9 cellular contexts compared by ENCODE assay signal in genomic region chr2:206915136-206915535, GRCh38. TPM values are rescaled to one million over a fixed set of nuclear protein-coding genes. Genes with fewer than 3 reads are reported as not detected.
DNase-seq lines count a peak whose midpoint lies in the region; ATAC-seq and TF ChIP-seq lines count a peak whose summit lies in the region.
"Had no signal": no experiment of that assay in that cellular context is flagged by ENCODE, and none has a peak within 500 bp of the region (broad histone marks: within the 10 kb centered on the region; RNA-seq: fewer than 3 reads in every experiment).

No MANE protein-coding gene starts in this region.

- H3K4me1 ChIP-seq in left lung, result no peaks in the 10 kb centered on the region
- no peaks in the 10 kb centered on the region for H3K4me1 ChIP-seq in mucosa of descending colon (ENCODE audit: low read depth)
- H3K4me1 ChIP-seq: sigmoid colon had no signal

- DNase-seq in ELR (ENCODE audit: low read depth) (peak; percentile 92), SKM-1 treated with dmso at 0.1 percent for 144 hours (lab: John Stamatoyannopoulos, UW; ENCODE audit: unreplicated experiment) (peak; percentile 14), left lung (no peak), NCI-H524 (lab: John Stamatoyannopoulos, UW) (no peak), mucosa of descending colon (no peak)
- DNase-seq: sigmoid colon had no signal

- no peak overlapping the region for H3K27ac ChIP-seq in left lung
- H3K27ac ChIP-seq: sigmoid colon had no signal

- no peaks in the 10 kb centered on the region for H3K9me3 ChIP-seq in left lung
- H3K9me3 ChIP-seq in mucosa of descending colon, result no peaks in the 10 kb centered on the region
- H3K9me3 ChIP-seq: sigmoid colon had no signal

- peak; percentile 67 for ATAC-seq in HG02759 (IDR thresholded peaks at IDR 0.05; ENCODE audit: unreplicated experiment)
- ATAC-seq in left lung, result peak; percentile 71
- ATAC-seq in GM21390 (IDR thresholded peaks at IDR 0.05; ENCODE audit: unreplicated experiment), result no peak
- ATAC-seq in mucosa of descending colon, result no peak
- ATAC-seq in GM19452 (IDR thresholded peaks at IDR 0.05; ENCODE audit: unreplicated experiment), result no peak

- no peaks in the 10 kb centered on the region for H3K27me3 ChIP-seq in left lung
- H3K27me3 ChIP-seq: sigmoid colon had no signal

- H3K4me3 ChIP-seq in left lung (no peak overlapping the region), mucosa of descending colon (no peak overlapping the region)
- H3K4me3 ChIP-seq: sigmoid colon had no signal

- no peak for TF ChIP-seq CTCF in left lung (IDR thresholded peaks at IDR 0.05)
- TF ChIP-seq CTCF in mucosa of descending colon (IDR thresholded peaks at IDR 0.05), result no peak

- no peaks in the 10 kb centered on the region for H3K36me3 ChIP-seq in left lung
- H3K36me3 ChIP-seq in mucosa of descending colon (ENCODE audit: low read depth), result no peaks in the 10 kb centered on the region
- H3K36me3 ChIP-seq: sigmoid colon had no signal

- intact Hi-C loops in left lung (cut with DNase I) (no loop called here), mucosa of descending colon (cut with DNase I, micrococcal nuclease) (no loop called here)

RNA-seq across cellular contexts. Expression of gene CPO, which starts 24.2 kb away (rescaled TPM):
- total RNA-seq in left lung (under 1 TPM; 0.20 to 0.37 TPM), mucosa of descending colon (under 1 TPM in 2 of 3 donors, not detected in 1; 0.32 to 0.73 TPM)

Comparison
In these comparisons a context has a peak if more than half of its experiments do, and no peak if none do; other contexts are left out.
1. DNase-seq: peak in ELR (single experiment) and SKM-1 treated with dmso at 0.1 percent for 144 hours (single experiment); none in left lung (0 of 2), NCI-H524 (0 of 2) and mucosa of descending colon (0 of 3).
2. ATAC-seq: peak in HG02759 (single experiment) and left lung (single experiment); none in GM21390 (single experiment), mucosa of descending colon (single experiment) and GM19452 (single experiment).